1 cellular context compared by ENCODE assay signal in genomic region chr19:50327013-50327412, GRCh38.
TF ChIP-seq lines count a peak whose summit lies in the region.

No MANE protein-coding gene starts in this region.

TF ChIP-seq in H1, 55 proteins besides CTCF, POLR2A, EP300 and RAD21:
- TF ChIP-seq KDM4A (IDR thresholded peaks at IDR 0.05; ENCODE audit: low read depth, low read length, severe bottlenecking) (no peak), GABPA (IDR thresholded peaks at IDR 0.05; ENCODE audit: borderline replicate concordance, insufficient read depth, low read length) (no peak), RNF2 (IDR thresholded peaks at IDR 0.05; ENCODE audit: borderline replicate concordance, low read depth, low read length, missing control alignments, poor library complexity, severe bottlenecking) (no peak), TEAD4 (IDR thresholded peaks at IDR 0.05; ENCODE audit: low read depth, low read length) (no peak), EZH2 (IDR thresholded peaks at IDR 0.05; ENCODE audit: low read depth, low read length, severe bottlenecking) (no peak), PHF8 (conservative IDR thresholded peaks at IDR 0.05; ENCODE audit: low read depth, low read length) (no peak), SIRT6 (IDR thresholded peaks at IDR 0.05; ENCODE audit: low read length) (no peak), CTBP2 (IDR thresholded peaks at IDR 0.05; ENCODE audit: borderline replicate concordance, insufficient read depth, insufficient read length, low read length) (no peak), USF2 (IDR thresholded peaks at IDR 0.05; ENCODE audit: low read length) (no peak), EGR1 (IDR thresholded peaks at IDR 0.05; ENCODE audit: borderline replicate concordance, low read depth, low read length) (no peak), JUN (IDR thresholded peaks at IDR 0.05; ENCODE audit: low read depth, low read length) (no peak), POLR2AphosphoS5 (IDR thresholded peaks at IDR 0.05; ENCODE audit: low read depth, low read length) (no peak), CREB1 (IDR thresholded peaks at IDR 0.05) (no peak), SRF (IDR thresholded peaks at IDR 0.05; ENCODE audit: low read depth, low read length) (no peak), TBP (IDR thresholded peaks at IDR 0.05; ENCODE audit: low read depth, low read length) (no peak)
- TF ChIP-seq, protein P1, sequence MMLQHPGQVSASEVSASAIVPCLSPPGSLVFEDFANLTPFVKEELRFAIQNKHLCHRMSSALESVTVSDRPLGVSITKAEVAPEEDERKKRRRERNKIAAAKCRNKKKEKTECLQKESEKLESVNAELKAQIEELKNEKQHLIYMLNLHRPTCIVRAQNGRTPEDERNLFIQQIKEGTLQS (IDR thresholded peaks at IDR 0.05; ENCODE audit: insufficient read depth, low read depth, low read length) = no peak
- TF ChIP-seq, protein P2, sequence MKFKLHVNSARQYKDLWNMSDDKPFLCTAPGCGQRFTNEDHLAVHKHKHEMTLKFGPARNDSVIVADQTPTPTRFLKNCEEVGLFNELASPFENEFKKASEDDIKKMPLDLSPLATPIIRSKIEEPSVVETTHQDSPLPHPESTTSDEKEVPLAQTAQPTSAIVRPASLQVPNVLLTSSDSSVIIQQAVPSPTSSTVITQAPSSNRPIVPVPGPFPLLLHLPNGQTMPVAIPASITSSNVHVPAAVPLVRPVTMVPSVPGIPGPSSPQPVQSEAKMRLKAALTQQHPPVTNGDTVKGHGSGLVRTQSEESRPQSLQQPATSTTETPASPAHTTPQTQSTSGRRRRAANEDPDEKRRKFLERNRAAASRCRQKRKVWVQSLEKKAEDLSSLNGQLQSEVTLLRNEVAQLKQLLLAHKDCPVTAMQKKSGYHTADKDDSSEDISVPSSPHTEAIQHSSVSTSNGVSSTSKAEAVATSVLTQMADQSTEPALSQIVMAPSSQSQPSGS (IDR thresholded peaks at IDR 0.05; ENCODE audit: low read length) = no peak
